Comparison of ENCODE assay signal across 26 cellular contexts in genomic region chr12:68953536-68953935, GRCh38. TPM values are rescaled to one million over a fixed set of nuclear protein-coding genes. Genes with fewer than 3 reads are reported as not detected.
DNase-seq lines count a peak whose midpoint lies in the region; ATAC-seq and TF ChIP-seq lines count a peak whose summit lies in the region.
"Had no signal": no experiment of that assay in that cellular context is flagged by ENCODE, and none has a peak within 500 bp of the region (broad histone marks: within the 10 kb centered on the region; RNA-seq: fewer than 3 reads in every experiment).

No MANE protein-coding gene starts in this region.

- H3K27ac ChIP-seq in PC-3 (ENCODE audit: low read length) = no peak overlapping the region
- H3K27ac ChIP-seq in transverse colon = peak overlapping the region; percentile 29 to 64 (median 49)
- no peak overlapping the region for H3K27ac ChIP-seq in SJCRH30
- H3K27ac ChIP-seq: KMS-11, right lobe of liver, upper lobe of right lung had no signal

- H3K36me3 ChIP-seq in PC-3 (ENCODE audit: low read depth, low read length) = no peaks in the 10 kb centered on the region
- H3K36me3 ChIP-seq in transverse colon = no peaks in the 10 kb centered on the region
- H3K36me3 ChIP-seq in SJCRH30 = no peaks in the 10 kb centered on the region
- H3K36me3 ChIP-seq: right lobe of liver, upper lobe of right lung had no signal

- H3K27me3 ChIP-seq in PC-3 (ENCODE audit: low read length) (no peaks in the 10 kb centered on the region), transverse colon (no peaks in the 10 kb centered on the region), SJCRH30 (no peaks in the 10 kb centered on the region)
- H3K27me3 ChIP-seq: right lobe of liver, upper lobe of right lung had no signal

- no peak overlapping the region for H3K27ac Mint-ChIP-seq in activated CD4-positive, alpha-beta T cell treated with anti-CD3 and anti-CD28 coated beads, Interleukin-2, amount 10 ng/mL, durations not matched to agents 24 days and 14 days
- H3K27ac Mint-ChIP-seq: activated naive CD8-positive, alpha-beta T cell treated with anti-CD3 and anti-CD28 coated beads, Interleukin-2, amount 50 U/mL, for 24 hours; activated T-cell treated with anti-CD3 and anti-CD28 coated beads, Interleukin-2, amount 50 U/mL, for 24 hours; natural killer cell; progenitor cell of endocrine pancreas had no signal

- H3K9me3 ChIP-seq in PC-3 (ENCODE audit: low read length) (no peaks in the 10 kb centered on the region), transverse colon (no peaks in the 10 kb centered on the region), SJCRH30 (replicated peaks) (no peaks in the 10 kb centered on the region)
- H3K9me3 ChIP-seq: right lobe of liver, upper lobe of right lung had no signal

- CTCF ChIA-PET in PC-3 (lab: Charles Lee) = no interaction called here

- H2AFZ ChIP-seq in PC-3 (ENCODE audit: low read length) = no peak overlapping the region

- H3K4me1 ChIP-seq in PC-3 (ENCODE audit: insufficient read depth, low read length) (peaks cover 11% of the 10 kb centered on the region; the same call in 1 of the 2 replicates), transverse colon (peaks cover 6 to 39% (median 18%) of the 10 kb centered on the region in 4 donors), SJCRH30 (no peaks in the 10 kb centered on the region)

- no peaks in the 10 kb centered on the region for H3K9me2 ChIP-seq in PC-3 (replicated peaks; ENCODE audit: low read length)

- DNase-seq in activated CD4-positive, alpha-beta T cell treated with anti-CD3 and anti-CD28 coated beads for 48 hours = peak; percentile 25
- DNase-seq in activated CD4-positive, alpha-beta T cell treated with anti-CD3 and anti-CD28 coated beads, Interleukin-2, amount 10 ng/mL, durations not matched to agents 24 days and 14 days = no peak
- DNase-seq in PC-3 = peak; percentile 62
- peak; percentile 27 to 68 for DNase-seq in left colon
- peak; percentile 51 for DNase-seq in transverse colon
- DNase-seq in left cardiac atrium = no peak
- DNase-seq in SJCRH30 = no peak
- DNase-seq in head of caudate nucleus = no peak
- DNase-seq: activated gamma-delta T cell treated with Interleukin-2 at 50 U/mL for 16 hours; activated naive CD8-positive, alpha-beta T cell treated with anti-CD3 and anti-CD28 coated beads, Interleukin-2, amount 50 U/mL, for 24 hours; activated T-cell treated with anti-CD3 and anti-CD28 coated beads, Interleukin-2, amount 50 U/mL, for 24 hours; foreskin fibroblast; natural killer cell; NCI-H1048; NCI-H446; NCI-H748 treated with DMSO at 0.1 percent for 48 hours; nucleus accumbens; right lobe of liver; SHP77 treated with DMSO at 0.1 percent for 48 hours; stimulated activated CD4-positive, alpha-beta T cell treated with anti-CD3 and anti-CD28 coated beads, Interleukin-4, amount 100 ng/mL, for 24 hours; substantia nigra; T-helper 9 cell; upper lobe of right lung had no signal

- peaks cover 4% of the 10 kb centered on the region for H3K9me3 Mint-ChIP-seq in activated CD4-positive, alpha-beta T cell treated with anti-CD3 and anti-CD28 coated beads, Interleukin-2, amount 10 ng/mL, durations not matched to agents 24 days and 14 days
- H3K9me3 Mint-ChIP-seq: activated naive CD8-positive, alpha-beta T cell treated with anti-CD3 and anti-CD28 coated beads, Interleukin-2, amount 50 U/mL, for 24 hours; central memory CD8-positive, alpha-beta T cell; natural killer cell had no signal

- no peak for TF ChIP-seq EP300 in transverse colon (IDR thresholded peaks at IDR 0.05; ENCODE audit: low read depth)

- ATAC-seq in PC-3 (peak; percentile 97), left colon (peak; percentile 83), left cardiac atrium (no peak)
- ATAC-seq: activated naive CD8-positive, alpha-beta T cell treated with anti-CD3 and anti-CD28 coated beads, Interleukin-2, amount 50 U/mL, for 24 hours; natural killer cell; right lobe of liver; upper lobe of right lung had no signal

- no peak overlapping the region for H3K9ac ChIP-seq in PC-3 (ENCODE audit: low read length)
- H3K9ac ChIP-seq: KMS-11 had no signal

- peaks cover 19% of the 10 kb centered on the region for H3K4me1 Mint-ChIP-seq in activated CD4-positive, alpha-beta T cell treated with anti-CD3 and anti-CD28 coated beads, Interleukin-2, amount 10 ng/mL, durations not matched to agents 24 days and 14 days

- WGBS in transverse colon (ENCODE audit: low coverage in 1 of 2), 2 donors = 17 to 33% methylated on average over 1 to 2 of the region's 2 CpGs

- intact Hi-C loops in activated CD4-positive, alpha-beta T cell treated with anti-CD3 and anti-CD28 coated beads, Interleukin-2, amount 10 ng/mL, durations not matched to agents 24 days and 14 days (cut with micrococcal nuclease) = no loop called here
- intact Hi-C loops in PC-3 (cut with micrococcal nuclease) = no loop called here
- intact Hi-C loops in left colon (cut with DNase I, micrococcal nuclease) = no loop called here
- intact Hi-C loops in transverse colon (cut with DNase I; ENCODE audit: low total_unique reads) = no loop called here
- intact Hi-C loops in left cardiac atrium (cut with DNase I) = no loop called here
- intact Hi-C loops in head of caudate nucleus (cut with DNase I) = no loop called here

- H3K36me3 Mint-ChIP-seq in activated CD4-positive, alpha-beta T cell treated with anti-CD3 and anti-CD28 coated beads, Interleukin-2, amount 10 ng/mL, durations not matched to agents 24 days and 14 days (ENCODE audit: low read depth) = peaks cover 4% of the 10 kb centered on the region
- H3K36me3 Mint-ChIP-seq: natural killer cell had no signal

- no peak overlapping the region for H3K4me3 Mint-ChIP-seq in activated CD4-positive, alpha-beta T cell treated with anti-CD3 and anti-CD28 coated beads, Interleukin-2, amount 10 ng/mL, durations not matched to agents 24 days and 14 days
- H3K4me3 Mint-ChIP-seq: activated naive CD8-positive, alpha-beta T cell treated with anti-CD3 and anti-CD28 coated beads, Interleukin-2, amount 50 U/mL, for 24 hours; activated T-cell treated with anti-CD3 and anti-CD28 coated beads, Interleukin-2, amount 50 U/mL, for 24 hours; central memory CD8-positive, alpha-beta T cell; natural killer cell had no signal

- H3K79me2 ChIP-seq in PC-3 (ENCODE audit: low read length) = no peaks in the 10 kb centered on the region

- TF ChIP-seq POLR2A in transverse colon (IDR thresholded peaks at IDR 0.05) = no peak

- H3K4me3 ChIP-seq in PC-3 (ENCODE audit: low read length) = no peak overlapping the region
- H3K4me3 ChIP-seq in transverse colon = no peak overlapping the region
- H3K4me3 ChIP-seq in SJCRH30 = no peak overlapping the region
- H3K4me3 ChIP-seq: right lobe of liver, upper lobe of right lung had no signal

- no peaks in the 10 kb centered on the region for H3K27me3 Mint-ChIP-seq in activated CD4-positive, alpha-beta T cell treated with anti-CD3 and anti-CD28 coated beads, Interleukin-2, amount 10 ng/mL, durations not matched to agents 24 days and 14 days
- H3K27me3 Mint-ChIP-seq: activated T-cell treated with anti-CD3 and anti-CD28 coated beads, Interleukin-2, amount 50 U/mL, for 24 hours; central memory CD8-positive, alpha-beta T cell had no signal

- TF ChIP-seq CTCF in PC-3 (conservative IDR thresholded peaks at IDR 0.05; ENCODE audit: low read depth, low read length) (no peak), transverse colon (IDR thresholded peaks at IDR 0.05) (no peak)

- in situ Hi-C loops in transverse colon (cut with MboI; ENCODE audit: low pct_ligation_motif_present in 1 of 4, low pct_unique_long_range_greater_than_20kb in 1 of 4, low sequenced_read_pairs in 3 of 4) = no loop called here

- no peaks in the 10 kb centered on the region for H3F3A ChIP-seq in PC-3 (ENCODE audit: low read length, unreplicated experiment)

- no TSS peak for BruUV-seq in PC-3 (replicated peaks; lab: Mats Ljungman, UMichigan)

- H3K4me2 ChIP-seq in PC-3 (ENCODE audit: low read length) = no peak overlapping the region
- H3K4me2 ChIP-seq: KMS-11 had no signal

- POLR2A ChIA-PET in PC-3 (lab: Charles Lee; ENCODE audit: unreplicated experiment) = no interaction called here

- H4K20me1 ChIP-seq in PC-3 (ENCODE audit: low read length) = no peaks in the 10 kb centered on the region

RNA-seq across cellular contexts. Expression of gene CPM, which starts 20.6 kb away (rescaled TPM):
- 63.5 and 76.5 TPM in 2 replicates for total RNA-seq in activated CD4-positive, alpha-beta T cell treated with anti-CD3 and anti-CD28 coated beads, Interleukin-2, amount 10 ng/mL, durations not matched to agents 24 days and 14 days
- total RNA-seq in PC-3 (2014; rRNA removed) (3.1 and 5.3 TPM in 2 replicates), left colon (100 to 1,000 TPM in 1 of 2 donors, 10 to 100 TPM in 1; 98.0 to 109 TPM), transverse colon (100 to 1,000 TPM in 3 of 4 donors, 10 to 100 TPM in 1; 36.4 to 147 (median 107) TPM), left cardiac atrium (10 to 100 TPM; 18.4 to 35.0 TPM)
- total RNA-seq in SJCRH30 (2014; rRNA removed; shearing (Covaris generic)) = 0.43 and 1.2 TPM in 2 replicates

Comparison
In these comparisons a context has a peak if more than half of its experiments do, and no peak if none do; other contexts are left out.
1. DNase-seq: peak in activated CD4-positive, alpha-beta T cell treated with anti-CD3 and anti-CD28 coated beads for 48 hours (single experiment), PC-3 (single experiment), left colon (2 of 2) and transverse colon (single experiment); none in activated CD4-positive, alpha-beta T cell treated with anti-CD3 and anti-CD28 coated beads, Interleukin-2, amount 10 ng/mL, durations not matched to agents 24 days and 14 days (single experiment), left cardiac atrium (single experiment), SJCRH30 (0 of 2) and head of caudate nucleus (0 of 42).
2. ATAC-seq: peak in PC-3 (single experiment) and left colon (single experiment); none in left cardiac atrium (0 of 2).
3. H3K27ac ChIP-seq: peak in transverse colon (4 of 4); none in PC-3 (single experiment) and SJCRH30 (single experiment).